In genomic region chr14:77457115-77457521, GRCh38 we compare ENCODE assay signal across 8 cellular contexts. TPM values are rescaled to one million over a fixed set of nuclear protein-coding genes. Genes with fewer than 3 reads are reported as not detected.
DNase-seq lines count a peak whose midpoint lies in the region; ATAC-seq, FAIRE-seq and TF ChIP-seq lines count a peak whose summit lies in the region.

No MANE protein-coding gene starts in this region.

- H3K27me3 ChIP-seq in skeletal muscle satellite cell (ENCODE audit: control insufficient read depth, insufficient read depth, low read length): no peaks in the 10 kb centered on the region

- H3K9ac ChIP-seq in ES-I3 (ENCODE audit: low read depth, low read length) (peak overlapping the region; percentile 94), skeletal muscle satellite cell (ENCODE audit: low read depth, low read length) (peak overlapping the region; percentile 82)

- H3K36me3 ChIP-seq in ES-I3 (ENCODE audit: insufficient read depth, low read length) (peaks cover 3% of the 10 kb centered on the region; the same call in 1 of the 2 replicates), skeletal muscle satellite cell (ENCODE audit: insufficient read depth, low read length) (peaks cover 25% of the 10 kb centered on the region)

- H3K4me3 ChIP-seq in HFF-Myc (replicated peaks; ENCODE audit: low read depth, low read length) (peak overlapping the region; percentile 94), foreskin fibroblast (ENCODE audit: low read depth in 1 of 2, low read length in 2 of 2) (peak overlapping the region; percentile 81 to 94), skeletal muscle satellite cell (ENCODE audit: low read length) (peak overlapping the region; percentile 84)

- H3K4me1 ChIP-seq in ES-I3 (ENCODE audit: insufficient read depth, low read length): no peaks in the 10 kb centered on the region
- H3K4me1 ChIP-seq in skeletal muscle satellite cell (ENCODE audit: control insufficient read depth, insufficient read depth, low read length): peaks cover 12% of the 10 kb centered on the region

- no peak for FAIRE-seq in urothelium cell line (lab: Jason Lieb, UNC)

- TF ChIP-seq CTCF in HFF-Myc (IDR thresholded peaks at IDR 0.05; ENCODE audit: low read depth, low read length, missing control alignments) (no peak), foreskin fibroblast (IDR thresholded peaks at IDR 0.05; ENCODE audit: low read depth, low read length) (no peak)

- peak overlapping the region; percentile 87 for H3K4me2 ChIP-seq in skeletal muscle satellite cell (ENCODE audit: low read length)

- no peak for ATAC-seq in HG03460 (IDR thresholded peaks at IDR 0.05; ENCODE audit: unreplicated experiment)

- DNase-seq in HFF-Myc (ENCODE audit: extremely low read depth, low read depth) (no peak), T-helper 9 cell (peak; percentile 5), foreskin fibroblast (no peak), Ammon's horn (ENCODE audit: low spot score) (no peak), urothelium cell line (ENCODE audit: low spot score) (no peak)

- H3K9me3 ChIP-seq in ES-I3 (ENCODE audit: control insufficient read depth, insufficient read depth, low read length) (no peaks in the 10 kb centered on the region), skeletal muscle satellite cell (replicated peaks; ENCODE audit: low read length) (no peaks in the 10 kb centered on the region)

RNA-seq across cellular contexts. Expression of gene VIPAS39, which starts 0.3 kb away (rescaled TPM):
- total RNA-seq in skeletal muscle satellite cell (2012; rRNA removed): 18.8 and 20.8 TPM in 2 replicates

RNA-seq across cellular contexts. Expression of gene AHSA1, which starts 0.8 kb away (rescaled TPM):
- 80.4 and 104 TPM in 2 replicates for total RNA-seq in skeletal muscle satellite cell (2012; rRNA removed)

RNA-seq across cellular contexts. Expression of gene NOXRED1, which starts 33.8 kb away (rescaled TPM):
- total RNA-seq in skeletal muscle satellite cell (2012; rRNA removed): 0.66 TPM in 1 of 2 replicates, not detected in the other

RNA-seq across cellular contexts. Expression of gene ISM2, which starts 41.5 kb away (rescaled TPM):
- total RNA-seq in skeletal muscle satellite cell (2012; rRNA removed): 0.22 and 0.25 TPM in 2 replicates
